ENCODE assay signal across 8 cellular contexts in the genomic region with DNA sequence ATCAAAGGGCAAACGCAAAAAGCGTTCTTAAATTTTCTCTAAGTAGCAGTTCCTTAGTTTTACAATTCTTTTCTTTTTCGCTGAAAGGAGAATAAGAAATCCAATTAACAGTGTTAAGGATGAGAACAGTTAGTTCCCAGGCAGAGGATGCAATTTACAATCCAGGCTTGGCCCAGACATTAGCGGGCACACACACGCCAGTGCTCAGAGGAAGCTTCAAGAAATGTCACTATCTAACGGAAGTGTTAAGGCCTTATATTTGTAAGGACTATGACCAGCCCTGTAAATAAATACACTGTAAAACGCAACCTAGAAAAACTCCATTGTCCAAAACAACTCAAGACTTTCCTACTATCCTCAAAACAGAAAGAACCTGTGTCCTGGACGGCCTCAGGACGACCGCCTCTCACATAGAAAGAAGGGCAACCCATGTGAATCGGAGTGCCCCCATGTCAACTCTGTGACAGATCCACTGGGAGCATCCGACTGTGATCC. TPM values are rescaled to one million over a fixed set of nuclear protein-coding genes. Genes with fewer than 3 reads are reported as not detected.
DNase-seq lines count a peak whose midpoint lies in the region; ATAC-seq, FAIRE-seq and TF ChIP-seq lines count a peak whose summit lies in the region.

No MANE protein-coding gene starts in this region.

- TF ChIP-seq RAD21 in GM12878 (IDR thresholded peaks at IDR 0.05; ENCODE audit: insufficient read depth, low read depth, low read length) = no peak

- peak overlapping the region; percentile 76 for H3K4me3 ChIP-seq in HUES64 (ENCODE audit: low read length)
- H3K4me3 ChIP-seq in GM12878 = peak overlapping the region; percentile 89
- H3K4me3 ChIP-seq in right lobe of liver = peak overlapping the region; percentile 93 to 96 (median 96)
- H3K4me3 ChIP-seq in thymus (ENCODE audit: low read length) = peak overlapping the region; percentile 74

- TF ChIP-seq CTCF in CD4-positive, alpha-beta T cell (IDR thresholded peaks at IDR 0.05) = no peak
- TF ChIP-seq CTCF in GM12878 (IDR thresholded peaks at IDR 0.05 in 2 of 3, conservative IDR thresholded peaks at IDR 0.05 in 1 of 3; ENCODE audit: control insufficient read depth in 2 of 3, extremely low read depth in 1 of 3, insufficient read depth in 1 of 3, low read depth in 3 of 3, low read length in 3 of 3) (no peak), right lobe of liver (IDR thresholded peaks at IDR 0.05) (no peak)

- BruUV-seq in GM12878 (replicated peaks; lab: Mats Ljungman, UMichigan) = no TSS peak

- TF ChIP-seq POLR2A in GM12878 (IDR thresholded peaks at IDR 0.05; ENCODE audit: low read depth, low read length) (no peak), right lobe of liver (IDR thresholded peaks at IDR 0.05) (no peak)

- no peaks in the 10 kb centered on the region for H3K27me3 Mint-ChIP-seq in CD4-positive, alpha-beta T cell

- H4K20me1 ChIP-seq in GM12878 (ENCODE audit: control insufficient read depth, insufficient read depth) = no peaks in the 10 kb centered on the region

- peak overlapping the region; percentile 93 for H3K27ac Mint-ChIP-seq in CD4-positive, alpha-beta T cell

- no peaks in the 10 kb centered on the region for H3K27me3 ChIP-seq in CD4-positive, alpha-beta T cell (ENCODE audit: control insufficient read depth, insufficient read depth, low read length)
- H3K27me3 ChIP-seq in HUES64 (ENCODE audit: insufficient read depth, low read length) = no peaks in the 10 kb centered on the region
- no peaks in the 10 kb centered on the region for H3K27me3 ChIP-seq in GM12878 (replicated peaks in 1 of 2; ENCODE audit: control insufficient read depth in 2 of 2, insufficient read depth in 2 of 2, low read length in 1 of 2)
- H3K27me3 ChIP-seq in right lobe of liver = no peaks in the 10 kb centered on the region
- H3K27me3 ChIP-seq in thymus (ENCODE audit: control insufficient read depth, insufficient read depth) = no peaks in the 10 kb centered on the region

- no peak for TF ChIP-seq EP300 in GM12878 (IDR thresholded peaks at IDR 0.05; ENCODE audit: borderline replicate concordance in 1 of 2, control insufficient read depth in 1 of 2, low read depth in 2 of 2, low read length in 2 of 2)

- H3K27ac ChIP-seq in CD4-positive, alpha-beta T cell (ENCODE audit: low read depth, low read length) = peak overlapping the region; percentile 85
- H3K27ac ChIP-seq in HUES64 (ENCODE audit: low read depth, low read length) (no peak overlapping the region), GM12878 (ENCODE audit: control insufficient read depth, insufficient read depth) (peak overlapping the region; percentile 82), right lobe of liver (peak overlapping the region; percentile 88 to 97 (median 95)), thymus (ENCODE audit: low read depth) (peak overlapping the region; percentile 96)

- no peak for ATAC-seq in CD4-positive, alpha-beta T cell (ENCODE audit: poor library complexity)
- ATAC-seq in GM12878 = no peak
- ATAC-seq in right lobe of liver = no peak
- no peak for ATAC-seq in GM18502 (IDR thresholded peaks at IDR 0.05; ENCODE audit: poor library complexity, unreplicated experiment)
- ATAC-seq in GM18520 (IDR thresholded peaks at IDR 0.05; ENCODE audit: unreplicated experiment) = no peak

- H3K4me2 ChIP-seq in GM12878 (ENCODE audit: control insufficient read depth, insufficient read depth) = peak overlapping the region; percentile 70

- WGBS in HUES64 = 25% methylated on average over 12 of the region's 12 CpGs
- under 1% methylated on average over 12 of the region's 12 CpGs for WGBS in GM12878 (ENCODE audit: insufficient coverage, insufficient replicate concordance, low lambda C conversion rate, missing lambda C conversion rate)
- 16% methylated on average over 7 of the region's 12 CpGs for WGBS in right lobe of liver (ENCODE audit: insufficient coverage, low coverage, low lambda C conversion rate, missing lambda C conversion rate)
- 14% methylated on average over 12 of the region's 12 CpGs for WGBS in thymus

- peaks cover 60% of the 10 kb centered on the region for H3K79me2 ChIP-seq in GM12878 (ENCODE audit: control insufficient read depth, insufficient read depth, low read length)

- no peaks in the 10 kb centered on the region for H3K9me3 ChIP-seq in CD4-positive, alpha-beta T cell (ENCODE audit: control insufficient read depth, low read length)
- H3K9me3 ChIP-seq in HUES64 (ENCODE audit: insufficient read depth, low read depth, low read length) = no peaks in the 10 kb centered on the region
- no peaks in the 10 kb centered on the region; the same call in 2 of the 3 replicates for H3K9me3 ChIP-seq in GM12878 (replicated peaks; ENCODE audit: control insufficient read depth, insufficient read depth, low read length)
- H3K9me3 ChIP-seq in right lobe of liver = no peaks in the 10 kb centered on the region
- no peaks in the 10 kb centered on the region for H3K9me3 ChIP-seq in thymus (ENCODE audit: control insufficient read depth)

- H3K36me3 Mint-ChIP-seq in CD4-positive, alpha-beta T cell (ENCODE audit: low read depth) = peaks cover 16% of the 10 kb centered on the region

- H3K4me1 Mint-ChIP-seq in CD4-positive, alpha-beta T cell (ENCODE audit: low read depth) = peaks cover 72% of the 10 kb centered on the region

- POLR2A ChIA-PET in CD4-positive, alpha-beta T cell (lab: Charles Lee) = interaction anchor here (0.5 to 5.2 kb wide), 14 partner anchors 8 to 1813 kb away, joined by 3 to 20 read pairs (median 4); a partner anchor contains a TSS
- POLR2A ChIA-PET in GM12878 (lab: Charles Lee) = interaction anchor here (0.6 to 3.7 kb wide), 15 partner anchors 26 to 342 kb away, joined by 3 to 29 read pairs (median 4); a partner anchor contains a TSS

- RAD21 ChIA-PET in GM12878 (lab: Charles Lee; ENCODE audit: unreplicated experiment) = interaction anchor here (0.7 to 5.0 kb wide), 12 partner anchors 21 to 769 kb away, joined by 3 to 49 read pairs (median 4); a partner anchor contains a TSS

- in situ Hi-C loops in GM12878 (cut with MboI) = loop anchor here (10.0 kb wide), 1 partner anchor 767 kb away; a partner anchor contains a TSS

- no peaks in the 10 kb centered on the region for H3K9me3 Mint-ChIP-seq in CD4-positive, alpha-beta T cell

- H2AFZ ChIP-seq in GM12878 (ENCODE audit: control insufficient read depth, low read depth, low read length) = peak overlapping the region; percentile 90; the same call in 1 of the 2 replicates

- peak; percentile 41 for FAIRE-seq in GM12878 (lab: Jason Lieb, UNC)

- H3K36me3 ChIP-seq in HUES64 (ENCODE audit: insufficient read depth, low read length) (no peaks in the 10 kb centered on the region), GM12878 (ENCODE audit: control insufficient read depth in 2 of 2, insufficient read depth in 2 of 2, low read length in 1 of 2) (no peaks in the 10 kb centered on the region), right lobe of liver (no peaks in the 10 kb centered on the region), thymus (ENCODE audit: control insufficient read depth, insufficient read depth) (no peaks in the 10 kb centered on the region)

- H3K4me1 ChIP-seq in HUES64 (ENCODE audit: insufficient read depth, low read length) (peaks cover 24% of the 10 kb centered on the region), GM12878 (ENCODE audit: control insufficient read depth, insufficient read depth, low read length) (peaks cover 7% of the 10 kb centered on the region), right lobe of liver (peaks cover 0 to 14% (median 0%) of the 10 kb centered on the region in 4 donors), thymus (ENCODE audit: control insufficient read depth, insufficient read depth, low read length) (peaks cover 9% of the 10 kb centered on the region)

- H3K9ac ChIP-seq in HUES64 (ENCODE audit: low read depth, low read length) (peak overlapping the region; percentile 79), GM12878 (ENCODE audit: control insufficient read depth, insufficient read depth, low read length) (peak overlapping the region; percentile 88)

- SMC1A ChIA-PET in GM12878 (lab: Charles Lee; ENCODE audit: uncharacterized antibody, unreplicated experiment) = interaction anchor here (0.7 to 5.3 kb wide), 16 partner anchors 12 to 297 kb away, joined by 3 to 63 read pairs (median 4); a partner anchor contains a TSS

- CTCF ChIA-PET in CD4-positive, alpha-beta T cell (lab: Charles Lee) = interaction anchor here (1.2 to 2.5 kb wide), 3 partner anchors 11 to 171 kb away, joined by 3 to 12 read pairs (median 3); a partner anchor contains a TSS
- CTCF ChIA-PET in GM12878 (lab: Yijun Ruan, JAX) = interaction anchor here (1.2 to 7.0 kb wide), 7 partner anchors 27 to 171 kb away, joined by 3 to 51 read pairs (median 3); a partner anchor contains a TSS

- intact Hi-C loops in CD4-positive, alpha-beta T cell (cut with DNase I, micrococcal nuclease) = loop anchor here (5.0 to 10.0 kb wide), 4 partner anchors 44 to 466 kb away; a partner anchor contains a TSS
- intact Hi-C loops in GM12878 (cut with micrococcal nuclease; ENCODE audit: unreplicated experiment) (loop anchor here (5.0 kb wide), 1 partner anchor 144 kb away; no protein-coding TSS in a partner anchor), right lobe of liver (cut with DNase I) (no loop called here)

- no peak for DNase-seq in CD4-positive, alpha-beta T cell
- DNase-seq in GM12878 (ENCODE audit: low read depth, low spot score) = no peak
- no peak for DNase-seq in right lobe of liver
- DNase-seq in HPDE6-E6E7 (ENCODE audit: extremely low spot score) = no peak

- H3K4me3 Mint-ChIP-seq in CD4-positive, alpha-beta T cell = peak overlapping the region; percentile 98

TF ChIP-seq in GM12878, 131 proteins besides CTCF, POLR2A, EP300 and RAD21 (continues in another document):
- no peak for TF ChIP-seq CBX5 (IDR thresholded peaks at IDR 0.05; ENCODE audit: low read depth)

RNA-seq across cellular contexts. Expression of a gene that starts 1.3 kb away (rescaled TPM):
- 10 to 100 TPM; 50.7 to 51.4 TPM for total RNA-seq in CD4-positive, alpha-beta T cell
- 16.4 TPM for polyA plus RNA-seq in HUES64 (2013, experiment 1 of 2)
- polyA plus RNA-seq in HUES64 (2013, experiment 2 of 2) = 20.5 TPM
- total RNA-seq in GM12878 (2013; cell fraction: nucleolus; rRNA removed) = 185 and 202 TPM in 2 replicates
- total RNA-seq in GM12878 (2014; rRNA removed) (38.5 and 45.7 TPM in 2 replicates), GM12878 (2014; rRNA removed; fragmentation: Illumina TruSeq; extraction: Trizol) (44.9 and 48.9 TPM in 2 replicates), GM12878 (2021) (37.4 and 38.2 TPM in 2 replicates), right lobe of liver (10 to 100 TPM; 15.1 to 21.7 (median 18.5) TPM)
- 10.1 TPM for polyA plus RNA-seq in GM12878 (2011; ENCODE audit: low read depth)
- polyA plus RNA-seq in GM12878 (2011; rRNA removed) (33.2 and 48.2 TPM in 2 replicates), GM12878 (2014; fragmentation: Illumina TruSeq; extraction: Trizol) (26.0 and 33.3 TPM in 2 replicates), GM12878 (2014; fragmentation: Nextera tagmentation; extraction: Ambion mirVana) (10 to 100 TPM in 1 of 2 experiments, 1 to 10 TPM in 1; 7.1 to 10.5 TPM), GM12878 (2014; rRNA removed) (14.0 and 20.8 TPM in 2 replicates), GM12878 (2016; fragmentation: Nextera tagmentation; extraction: Ambion mirVana) (10 to 100 TPM; 41.1 to 53.8 TPM), thymus (18.9 TPM)
- 10.9 and 11.5 TPM in 2 replicates for polyA plus RNA-seq in GM12878 (2011; cell fraction: cytosol; rRNA removed)
- 21.6 and 24.1 TPM in 2 replicates for polyA plus RNA-seq in GM12878 (2011; cell fraction: nucleus; rRNA removed)
- 15.8 and 17.2 TPM in 2 replicates for polyA plus RNA-seq in GM12878 (2012)
- polyA minus RNA-seq in GM12878 (2011; rRNA and poly(A)+ RNA removed) = 47.2 and 78.7 TPM in 2 replicates
- 27.2 and 27.7 TPM in 2 replicates for polyA minus RNA-seq in GM12878 (2011; cell fraction: cytosol; rRNA and poly(A)+ RNA removed)
- polyA minus RNA-seq in GM12878 (2011; cell fraction: nucleus; rRNA and poly(A)+ RNA removed) = 46.8 and 86.0 TPM in 2 replicates

Comparison
In these comparisons a context has a peak if more than half of its experiments do, and no peak if none do; other contexts are left out.
1. intact Hi-C loops: an anchor here in CD4-positive, alpha-beta T cell (5.0 to 10.0 kb wide) and GM12878 (5.0 kb wide); none called in right lobe of liver.